8 cellular contexts compared by ENCODE assay signal in the genomic region with DNA sequence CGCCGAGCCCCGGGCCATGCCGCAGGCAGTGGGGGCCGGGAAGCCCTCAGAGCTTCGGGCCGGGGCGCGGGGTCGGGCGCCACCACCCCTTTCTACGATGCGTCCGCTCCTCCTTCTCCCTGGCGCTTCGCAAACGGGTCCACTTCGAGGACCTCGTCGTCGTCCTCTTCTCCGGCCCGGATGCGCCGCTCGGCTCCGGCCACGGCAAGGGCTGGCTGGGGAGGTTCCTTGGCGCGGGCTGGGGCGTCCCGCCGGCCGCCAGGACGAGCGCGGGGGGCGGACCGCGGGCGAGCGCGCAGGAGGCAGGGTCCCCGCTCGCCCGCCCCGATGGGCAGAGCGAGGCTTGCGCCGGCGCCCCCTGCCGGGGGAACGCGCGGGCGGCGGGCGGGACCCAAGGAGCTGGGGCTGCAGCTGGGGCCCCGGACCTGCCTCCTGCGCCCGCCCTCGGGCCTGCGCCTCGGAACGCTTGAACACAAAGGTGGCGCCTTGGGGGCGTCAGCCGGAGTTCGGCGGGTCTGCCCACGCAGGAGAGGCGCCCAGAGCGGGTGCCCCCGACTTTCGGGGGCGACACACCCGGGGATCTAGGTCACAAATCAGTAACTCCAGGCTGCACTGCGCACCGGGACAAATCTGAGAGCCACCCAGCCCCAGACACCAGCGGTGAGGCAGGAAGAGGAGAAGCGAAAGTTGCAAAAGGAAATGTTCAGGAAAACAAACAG. TPM values are rescaled to one million over a fixed set of nuclear protein-coding genes. Genes with fewer than 3 reads are reported as not detected.
DNase-seq lines count a peak whose midpoint lies in the region; ATAC-seq, FAIRE-seq and TF ChIP-seq lines count a peak whose summit lies in the region.

A gene (minus strand): TSS at position 283 of the 719 bp plus-strand sequence.

- ATAC-seq in HG03439 (IDR thresholded peaks at IDR 0.05; ENCODE audit: unreplicated experiment) (peak; percentile 75), HG03095 (IDR thresholded peaks at IDR 0.05; ENCODE audit: unreplicated experiment) (no peak)

- peak; percentile 81 for DNase-seq in GM10266 (ENCODE audit: extremely low spot score)
- DNase-seq in chondrocyte (ENCODE audit: low spot score) = no peak
- DNase-seq in left kidney (ENCODE audit: low read depth, low spot score) = peak; percentile 95
- peak; percentile 8 to 51 for DNase-seq in stimulated activated CD4-positive, alpha-beta T cell treated with anti-CD3 and anti-CD28 coated beads, Interleukin-4, amount 100 ng/mL, for 4 hours
- DNase-seq in RCC 7860 (ENCODE audit: low spot score) = no peak

- peaks cover 14% of the 10 kb centered on the region for H3K4me1 Mint-ChIP-seq in T-helper 1 cell treated with Interleukin-12 subunit alpha and Interleukin-12 subunit beta and Interleukin-4 antibody, amounts not matched to agents 30 μg/mL and 1 μg/mL, for 36 hours (ENCODE audit: low read depth)
- peaks cover 48% of the 10 kb centered on the region for H3K4me1 Mint-ChIP-seq in chondrocyte (ENCODE audit: low read depth)

- TF ChIP-seq CTCF in GM10266 (IDR thresholded peaks at IDR 0.05; ENCODE audit: control insufficient read depth, insufficient read depth, low read depth, missing control alignments) = peak; percentile 62
- peak; percentile 81 for TF ChIP-seq CTCF in chondrocyte (IDR thresholded peaks at IDR 0.05)

- H3K4me3 Mint-ChIP-seq in T-helper 1 cell treated with Interleukin-12 subunit alpha and Interleukin-12 subunit beta and Interleukin-4 antibody, amounts not matched to agents 30 μg/mL and 1 μg/mL, for 36 hours = peak within 1 kb of the TSS; percentile 80
- peak within 1 kb of the TSS; percentile 73 for H3K4me3 Mint-ChIP-seq in chondrocyte (ENCODE audit: unreplicated experiment)

- FAIRE-seq in RCC 7860 (lab: Jason Lieb, UNC) = no peak

- H3K27ac Mint-ChIP-seq in T-helper 1 cell treated with Interleukin-12 subunit alpha and Interleukin-12 subunit beta and Interleukin-4 antibody, amounts not matched to agents 30 μg/mL and 1 μg/mL, for 36 hours = peak within 1 kb of the TSS; percentile 24
- H3K27ac Mint-ChIP-seq in chondrocyte (ENCODE audit: unreplicated experiment) = no peak within 1 kb of the TSS

- peaks cover 3% of the 10 kb centered on the region for H3K36me3 Mint-ChIP-seq in T-helper 1 cell treated with Interleukin-12 subunit alpha and Interleukin-12 subunit beta and Interleukin-4 antibody, amounts not matched to agents 30 μg/mL and 1 μg/mL, for 36 hours (ENCODE audit: low read depth)
- H3K36me3 Mint-ChIP-seq in chondrocyte (ENCODE audit: low read depth) = no peaks in the 10 kb centered on the region

- peaks cover 74% of the 10 kb centered on the region for H3K27me3 Mint-ChIP-seq in T-helper 1 cell treated with Interleukin-12 subunit alpha and Interleukin-12 subunit beta and Interleukin-4 antibody, amounts not matched to agents 30 μg/mL and 1 μg/mL, for 36 hours (ENCODE audit: low read depth)
- no peaks in the 10 kb centered on the region for H3K27me3 Mint-ChIP-seq in chondrocyte (ENCODE audit: low read depth)

- H3K9me3 Mint-ChIP-seq in T-helper 1 cell treated with Interleukin-12 subunit alpha and Interleukin-12 subunit beta and Interleukin-4 antibody, amounts not matched to agents 30 μg/mL and 1 μg/mL, for 36 hours = no peaks in the 10 kb centered on the region
- peaks cover 4% of the 10 kb centered on the region for H3K9me3 Mint-ChIP-seq in chondrocyte (ENCODE audit: low read depth)

RNA-seq across cellular contexts. Expression of the gene that starts here (rescaled TPM):
- total RNA-seq in chondrocyte = 16.0 to 19.4 TPM (median 18.6 TPM) in 3 replicates

Comparison
In these comparisons a context has a peak if more than half of its experiments do, and no peak if none do; other contexts are left out.
1. DNase-seq: peak in GM10266 (single experiment), left kidney (single experiment) and stimulated activated CD4-positive, alpha-beta T cell treated with anti-CD3 and anti-CD28 coated beads, Interleukin-4, amount 100 ng/mL, for 4 hours (2 of 2); none in chondrocyte (single experiment) and RCC 7860 (single experiment).